In the genomic region with DNA sequence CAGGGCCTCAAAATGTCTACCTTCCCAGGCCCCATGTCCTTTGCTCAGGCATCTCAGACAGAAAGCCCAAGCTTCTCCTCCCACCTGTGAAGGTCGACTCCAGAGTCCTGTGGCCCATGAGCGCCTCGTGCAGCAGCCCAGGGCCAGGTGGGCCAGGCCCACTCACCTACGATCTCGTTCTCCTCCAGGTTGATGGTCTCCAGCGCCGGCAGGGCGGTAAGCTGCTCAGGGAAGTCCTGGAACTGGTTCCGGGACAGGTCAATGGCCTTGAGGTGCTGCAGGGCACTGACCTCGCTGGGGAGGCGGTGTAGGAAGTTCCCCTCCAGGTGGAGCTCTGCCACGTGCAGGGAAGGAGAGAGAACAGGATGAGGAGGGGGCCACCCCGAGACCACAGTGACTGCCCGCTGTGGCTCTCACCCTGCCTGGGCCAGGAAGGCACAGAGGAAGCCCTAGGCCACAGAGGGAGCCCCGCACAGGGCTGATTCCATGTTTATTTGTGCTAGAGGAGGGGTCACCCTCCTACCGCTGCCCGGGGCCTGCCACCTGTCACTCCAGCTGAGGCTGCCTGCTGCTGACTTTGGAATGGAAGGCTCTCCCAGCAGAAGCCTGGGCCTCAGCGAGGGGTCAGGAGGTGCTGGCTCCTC, we compare ENCODE assay signal across 2 cellular contexts.
TF ChIP-seq lines count a peak whose summit lies in the region.

No MANE protein-coding gene starts in this region.

TF ChIP-seq in GM23338, 12 proteins besides CTCF, POLR2A, EP300 and RAD21:
- TF ChIP-seq, protein P1, sequence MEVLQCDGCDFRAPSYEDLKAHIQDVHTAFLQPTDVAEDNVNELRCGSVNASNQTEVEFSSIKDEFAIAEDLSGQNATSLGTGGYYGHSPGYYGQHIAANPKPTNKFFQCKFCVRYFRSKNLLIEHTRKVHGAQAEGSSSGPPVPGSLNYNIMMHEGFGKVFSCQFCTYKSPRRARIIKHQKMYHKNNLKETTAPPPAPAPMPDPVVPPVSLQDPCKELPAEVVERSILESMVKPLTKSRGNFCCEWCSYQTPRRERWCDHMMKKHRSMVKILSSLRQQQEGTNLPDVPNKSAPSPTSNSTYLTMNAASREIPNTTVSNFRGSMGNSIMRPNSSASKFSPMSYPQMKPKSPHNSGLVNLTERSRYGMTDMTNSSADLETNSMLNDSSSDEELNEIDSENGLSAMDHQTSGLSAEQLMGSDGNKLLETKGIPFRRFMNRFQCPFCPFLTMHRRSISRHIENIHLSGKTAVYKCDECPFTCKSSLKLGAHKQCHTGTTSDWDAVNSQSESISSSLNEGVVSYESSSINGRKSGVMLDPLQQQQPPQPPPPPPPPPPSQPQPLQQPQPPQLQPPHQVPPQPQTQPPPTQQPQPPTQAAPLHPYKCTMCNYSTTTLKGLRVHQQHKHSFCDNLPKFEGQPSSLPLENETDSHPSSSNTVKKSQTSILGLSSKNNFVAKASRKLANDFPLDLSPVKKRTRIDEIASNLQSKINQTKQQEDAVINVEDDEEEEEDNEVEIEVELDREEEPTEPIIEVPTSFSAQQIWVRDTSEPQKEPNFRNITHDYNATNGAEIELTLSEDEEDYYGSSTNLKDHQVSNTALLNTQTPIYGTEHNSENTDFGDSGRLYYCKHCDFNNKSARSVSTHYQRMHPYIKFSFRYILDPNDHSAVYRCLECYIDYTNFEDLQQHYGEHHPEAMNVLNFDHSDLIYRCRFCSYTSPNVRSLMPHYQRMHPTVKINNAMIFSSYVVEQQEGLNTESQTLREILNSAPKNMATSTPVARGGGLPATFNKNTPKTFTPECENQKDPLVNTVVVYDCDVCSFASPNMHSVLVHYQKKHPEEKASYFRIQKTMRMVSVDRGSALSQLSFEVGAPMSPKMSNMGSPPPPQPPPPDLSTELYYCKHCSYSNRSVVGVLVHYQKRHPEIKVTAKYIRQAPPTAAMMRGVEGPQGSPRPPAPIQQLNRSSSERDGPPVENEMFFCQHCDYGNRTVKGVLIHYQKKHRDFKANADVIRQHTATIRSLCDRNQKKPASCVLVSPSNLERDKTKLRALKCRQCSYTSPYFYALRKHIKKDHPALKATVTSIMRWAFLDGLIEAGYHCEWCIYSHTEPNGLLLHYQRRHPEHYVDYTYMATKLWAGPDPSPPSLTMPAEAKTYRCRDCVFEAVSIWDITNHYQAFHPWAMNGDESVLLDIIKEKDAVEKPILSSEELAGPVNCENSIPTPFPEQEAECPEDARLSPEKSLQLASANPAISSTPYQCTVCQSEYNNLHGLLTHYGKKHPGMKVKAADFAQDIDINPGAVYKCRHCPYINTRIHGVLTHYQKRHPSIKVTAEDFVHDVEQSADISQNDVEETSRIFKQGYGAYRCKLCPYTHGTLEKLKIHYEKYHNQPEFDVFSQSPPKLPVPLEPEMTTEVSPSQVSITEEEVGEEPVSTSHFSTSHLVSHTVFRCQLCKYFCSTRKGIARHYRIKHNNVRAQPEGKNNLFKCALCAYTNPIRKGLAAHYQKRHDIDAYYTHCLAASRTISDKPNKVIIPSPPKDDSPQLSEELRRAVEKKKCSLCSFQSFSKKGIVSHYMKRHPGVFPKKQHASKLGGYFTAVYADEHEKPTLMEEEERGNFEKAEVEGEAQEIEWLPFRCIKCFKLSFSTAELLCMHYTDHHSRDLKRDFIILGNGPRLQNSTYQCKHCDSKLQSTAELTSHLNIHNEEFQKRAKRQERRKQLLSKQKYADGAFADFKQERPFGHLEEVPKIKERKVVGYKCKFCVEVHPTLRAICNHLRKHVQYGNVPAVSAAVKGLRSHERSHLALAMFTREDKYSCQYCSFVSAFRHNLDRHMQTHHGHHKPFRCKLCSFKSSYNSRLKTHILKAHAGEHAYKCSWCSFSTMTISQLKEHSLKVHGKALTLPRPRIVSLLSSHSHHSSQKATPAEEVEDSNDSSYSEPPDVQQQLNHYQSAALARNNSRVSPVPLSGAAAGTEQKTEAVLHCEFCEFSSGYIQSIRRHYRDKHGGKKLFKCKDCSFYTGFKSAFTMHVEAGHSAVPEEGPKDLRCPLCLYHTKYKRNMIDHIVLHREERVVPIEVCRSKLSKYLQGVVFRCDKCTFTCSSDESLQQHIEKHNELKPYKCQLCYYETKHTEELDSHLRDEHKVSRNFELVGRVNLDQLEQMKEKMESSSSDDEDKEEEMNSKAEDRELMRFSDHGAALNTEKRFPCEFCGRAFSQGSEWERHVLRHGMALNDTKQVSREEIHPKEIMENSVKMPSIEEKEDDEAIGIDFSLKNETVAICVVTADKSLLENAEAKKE (CRISPR knock-in tag; IDR thresholded peaks at IDR 0.05): no peak
- TF ChIP-seq POLR2AphosphoS5 (IDR thresholded peaks at IDR 0.05; ENCODE audit: low read depth): no peak

TF ChIP-seq in K562, 482 proteins besides CTCF, POLR2A, EP300 and RAD21:
- no peak for TF ChIP-seq BMI1 (IDR thresholded peaks at IDR 0.05; ENCODE audit: low read length)
- TF ChIP-seq CEBPG (CRISPR knock-in tag; IDR thresholded peaks at IDR 0.05): no peak
- TF ChIP-seq CEBPG (tag; conservative IDR thresholded peaks at IDR 0.05 in 1 of 2, IDR thresholded peaks at IDR 0.05 in 1 of 2): no peak
- no peak for TF ChIP-seq PTTG1 (tag; IDR thresholded peaks at IDR 0.05; ENCODE audit: low read depth)
- TF ChIP-seq, protein P2, sequence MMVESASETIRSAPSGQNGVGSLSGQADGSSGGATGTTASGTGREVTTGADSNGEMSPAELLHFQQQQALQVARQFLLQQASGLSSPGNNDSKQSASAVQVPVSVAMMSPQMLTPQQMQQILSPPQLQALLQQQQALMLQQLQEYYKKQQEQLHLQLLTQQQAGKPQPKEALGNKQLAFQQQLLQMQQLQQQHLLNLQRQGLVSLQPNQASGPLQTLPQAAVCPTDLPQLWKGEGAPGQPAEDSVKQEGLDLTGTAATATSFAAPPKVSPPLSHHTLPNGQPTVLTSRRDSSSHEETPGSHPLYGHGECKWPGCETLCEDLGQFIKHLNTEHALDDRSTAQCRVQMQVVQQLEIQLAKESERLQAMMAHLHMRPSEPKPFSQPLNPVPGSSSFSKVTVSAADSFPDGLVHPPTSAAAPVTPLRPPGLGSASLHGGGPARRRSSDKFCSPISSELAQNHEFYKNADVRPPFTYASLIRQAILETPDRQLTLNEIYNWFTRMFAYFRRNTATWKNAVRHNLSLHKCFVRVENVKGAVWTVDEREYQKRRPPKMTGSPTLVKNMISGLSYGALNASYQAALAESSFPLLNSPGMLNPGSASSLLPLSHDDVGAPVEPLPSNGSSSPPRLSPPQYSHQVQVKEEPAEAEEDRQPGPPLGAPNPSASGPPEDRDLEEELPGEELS (CRISPR knock-in tag; IDR thresholded peaks at IDR 0.05; ENCODE audit: borderline replicate concordance): no peak
- TF ChIP-seq CREB3L1 (IDR thresholded peaks at IDR 0.05; ENCODE audit: borderline replicate concordance, low read depth): no peak
- TF ChIP-seq, protein P3, sequence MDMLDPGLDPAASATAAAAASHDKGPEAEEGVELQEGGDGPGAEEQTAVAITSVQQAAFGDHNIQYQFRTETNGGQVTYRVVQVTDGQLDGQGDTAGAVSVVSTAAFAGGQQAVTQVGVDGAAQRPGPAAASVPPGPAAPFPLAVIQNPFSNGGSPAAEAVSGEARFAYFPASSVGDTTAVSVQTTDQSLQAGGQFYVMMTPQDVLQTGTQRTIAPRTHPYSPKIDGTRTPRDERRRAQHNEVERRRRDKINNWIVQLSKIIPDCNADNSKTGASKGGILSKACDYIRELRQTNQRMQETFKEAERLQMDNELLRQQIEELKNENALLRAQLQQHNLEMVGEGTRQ (CRISPR knock-in tag; IDR thresholded peaks at IDR 0.05): no peak
- TF ChIP-seq CSDE1 (IDR thresholded peaks at IDR 0.05): no peak
- TF ChIP-seq ZNF408 (CRISPR knock-in tag; IDR thresholded peaks at IDR 0.05; ENCODE audit: low read depth): no peak
- no peak for TF ChIP-seq NELFE (IDR thresholded peaks at IDR 0.05; ENCODE audit: insufficient read depth, insufficient read length)
- TF ChIP-seq ZNF589 (CRISPR knock-in tag; IDR thresholded peaks at IDR 0.05; ENCODE audit: low read depth): no peak
- TF ChIP-seq ZNF143 (CRISPR knock-in tag; IDR thresholded peaks at IDR 0.05): no peak
- TF ChIP-seq SIRT6 (IDR thresholded peaks at IDR 0.05; ENCODE audit: low read depth, low read length): no peak
- no peak for TF ChIP-seq FOXA3 (CRISPR knock-in tag; conservative IDR thresholded peaks at IDR 0.05 in 1 of 2, IDR thresholded peaks at IDR 0.05 in 1 of 2)
- TF ChIP-seq CREBBP (IDR thresholded peaks at IDR 0.05; ENCODE audit: low read depth, low read length): no peak
- no peak for TF ChIP-seq TRIM25 (IDR thresholded peaks at IDR 0.05; ENCODE audit: borderline replicate concordance)
- no peak for TF ChIP-seq JUND (IDR thresholded peaks at IDR 0.05; ENCODE audit: borderline replicate concordance, low read depth, low read length)
- no peak for TF ChIP-seq JUND (tag; IDR thresholded peaks at IDR 0.05; ENCODE audit: borderline replicate concordance, low read depth, low read length)
- TF ChIP-seq ZBTB1 (CRISPR knock-in tag; IDR thresholded peaks at IDR 0.05; ENCODE audit: borderline replicate concordance, low read depth): no peak
- TF ChIP-seq ZNF518B (CRISPR knock-in tag; IDR thresholded peaks at IDR 0.05): no peak
- TF ChIP-seq, protein P4, sequence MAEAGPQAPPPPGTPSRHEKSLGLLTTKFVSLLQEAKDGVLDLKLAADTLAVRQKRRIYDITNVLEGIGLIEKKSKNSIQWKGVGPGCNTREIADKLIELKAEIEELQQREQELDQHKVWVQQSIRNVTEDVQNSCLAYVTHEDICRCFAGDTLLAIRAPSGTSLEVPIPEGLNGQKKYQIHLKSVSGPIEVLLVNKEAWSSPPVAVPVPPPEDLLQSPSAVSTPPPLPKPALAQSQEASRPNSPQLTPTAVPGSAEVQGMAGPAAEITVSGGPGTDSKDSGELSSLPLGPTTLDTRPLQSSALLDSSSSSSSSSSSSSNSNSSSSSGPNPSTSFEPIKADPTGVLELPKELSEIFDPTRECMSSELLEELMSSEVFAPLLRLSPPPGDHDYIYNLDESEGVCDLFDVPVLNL (CRISPR knock-in tag; IDR thresholded peaks at IDR 0.05; ENCODE audit: low read depth): no peak
TF ChIP-seq in K562: peak in this region for 0.
